In genomic region chr4:169745291-169745690, GRCh38 we compare ENCODE assay signal across 1 cellular context.
TF ChIP-seq lines count a peak whose summit lies in the region.

No MANE protein-coding gene starts in this region.

TF ChIP-seq in SK-N-SH, 30 proteins besides CTCF, POLR2A, EP300 and RAD21 (continued from another document):
- no peak for TF ChIP-seq USF2 (IDR thresholded peaks at IDR 0.05; ENCODE audit: borderline replicate concordance, low read depth, low read length)
- no peak for TF ChIP-seq FOXM1 (IDR thresholded peaks at IDR 0.05; ENCODE audit: low read depth)
- TF ChIP-seq POLR2AphosphoS5 (IDR thresholded peaks at IDR 0.05; ENCODE audit: low read depth, low read length), result no peak
